In genomic region chr3:178306427-178307115, GRCh38 we compare ENCODE assay signal across 20 cellular contexts.
DNase-seq lines count a peak whose midpoint lies in the region; ATAC-seq and TF ChIP-seq lines count a peak whose summit lies in the region.
"Had no signal": no experiment of that assay in that cellular context is flagged by ENCODE, and none has a peak within 500 bp of the region (broad histone marks: within the 10 kb centered on the region; RNA-seq: fewer than 3 reads in every experiment).

No MANE protein-coding gene starts in this region.

- H3K9ac ChIP-seq in SK-N-MC (ENCODE audit: insufficient read length) (no peak overlapping the region), adipocyte (ENCODE audit: low read length) (no peak overlapping the region)

- H3K36me3 ChIP-seq in SK-N-MC (ENCODE audit: insufficient read depth, low read length), result no peaks in the 10 kb centered on the region
- H3K36me3 ChIP-seq in adipocyte (ENCODE audit: control insufficient read depth, insufficient read depth, low read length, severe bottlenecking), result no peaks in the 10 kb centered on the region
- no peaks in the 10 kb centered on the region for H3K36me3 ChIP-seq in psoas muscle (ENCODE audit: insufficient read depth in 1 of 2, low read depth in 1 of 2)

- H3K4me1 ChIP-seq in adipocyte (ENCODE audit: control insufficient read depth, insufficient read depth, low read length), result no peaks in the 10 kb centered on the region
- H3K4me1 ChIP-seq in psoas muscle, result no peaks in the 10 kb centered on the region
- H3K4me1 ChIP-seq: A549 had no signal

- DNase-seq in SK-N-MC (ENCODE audit: low read depth, low spot score), result no peak
- peak; percentile 55 for DNase-seq in adipocyte (ENCODE audit: low read depth)
- DNase-seq in fibroblast of gingiva (ENCODE audit: low read depth), result peak; percentile 50
- DNase-seq in left colon, result no peak
- no peak for DNase-seq in activated CD8-positive, alpha-beta memory T cell treated with anti-CD3 and anti-CD28 coated beads, Interleukin-2, amount 50 U/mL, for 48 hours
- DNase-seq in psoas muscle, result no peak
- no peak for DNase-seq in NCI-H1694 (lab: John Stamatoyannopoulos, UW)
- no peak for DNase-seq in central memory CD4-positive, alpha-beta T cell
- DNase-seq: 8988T; C1 segment of cervical spinal cord; Calu3; CD4-positive, alpha-beta memory T cell; COR-L47; DMS53; DMS79 treated with DMSO at 0.1 percent for 48 hours; GF-D8; H9 had no signal

- no peaks in the 10 kb centered on the region for H3K9me3 ChIP-seq in SK-N-MC (ENCODE audit: low read depth, low read length)
- no peaks in the 10 kb centered on the region for H3K9me3 ChIP-seq in adipocyte (ENCODE audit: control insufficient read depth, low read length)
- H3K9me3 ChIP-seq in psoas muscle, result no peaks in the 10 kb centered on the region
- H3K9me3 ChIP-seq: A549 had no signal

- H3K27ac ChIP-seq in SK-N-MC (peak overlapping the region; percentile 74; the same call in 1 of the 2 replicates), psoas muscle (no peak overlapping the region)
- H3K27ac ChIP-seq: A549 had no signal

- intact Hi-C loops in left colon (cut with DNase I, micrococcal nuclease) (no loop called here), psoas muscle (cut with DNase I) (no loop called here)

- WGBS in psoas muscle, 3 donors, result 78 to 91% (median 91%) methylated on average over 3 of the region's 3 CpGs

- ATAC-seq in left colon (peak; percentile 81), psoas muscle (no peak)
- ATAC-seq: A549, GM23338, HCT116 had no signal

- H3K4me3 ChIP-seq in SK-N-MC, result no peak overlapping the region
- H3K4me3 ChIP-seq in adipocyte (ENCODE audit: low read length), result no peak overlapping the region
- no peak overlapping the region for H3K4me3 ChIP-seq in psoas muscle
- H3K4me3 ChIP-seq: A549, GM23338 had no signal

- no peak for TF ChIP-seq CTCF in psoas muscle (IDR thresholded peaks at IDR 0.05)

- H3K27me3 ChIP-seq in adipocyte (replicated peaks; ENCODE audit: control insufficient read depth, insufficient read depth, low read length), result no peaks in the 10 kb centered on the region
- no peaks in the 10 kb centered on the region for H3K27me3 ChIP-seq in psoas muscle (ENCODE audit: insufficient read depth in 3 of 3, low read length in 2 of 3)

Comparison
In these comparisons a context has a peak if more than half of its experiments do, and no peak if none do; other contexts are left out.
1. DNase-seq: peak in adipocyte (single experiment) and fibroblast of gingiva (single experiment); none in SK-N-MC (single experiment), left colon (0 of 2), activated CD8-positive, alpha-beta memory T cell treated with anti-CD3 and anti-CD28 coated beads, Interleukin-2, amount 50 U/mL, for 48 hours (single experiment), psoas muscle (0 of 2), NCI-H1694 (single experiment) and central memory CD4-positive, alpha-beta T cell (single experiment).